12 cellular contexts compared by ENCODE assay signal in genomic region chr1:119784127-119784781, GRCh38. TPM values are rescaled to one million over a fixed set of nuclear protein-coding genes. Genes with fewer than 3 reads are reported as not detected.
DNase-seq lines count a peak whose midpoint lies in the region; ATAC-seq and TF ChIP-seq lines count a peak whose summit lies in the region.
"Had no signal": no experiment of that assay in that cellular context is flagged by ENCODE, and none has a peak within 500 bp of the region (broad histone marks: within the 10 kb centered on the region; RNA-seq: fewer than 3 reads in every experiment).

No MANE protein-coding gene starts in this region.

- TF ChIP-seq CTCF in PC-3 (conservative IDR thresholded peaks at IDR 0.05; ENCODE audit: low read depth, low read length) (no peak), fibroblast of the aortic adventitia (IDR thresholded peaks at IDR 0.05; ENCODE audit: insufficient read depth, low read length) (no peak), parathyroid adenoma (IDR thresholded peaks at IDR 0.05) (no peak)

- no peak overlapping the region for H3K9ac ChIP-seq in BLaER1 treated with 17β-estradiol and CSF1 and Interleukin-3, amounts not matched to agents 10 nM and 100 nM
- no peak overlapping the region for H3K9ac ChIP-seq in PC-3 (ENCODE audit: low read length)
- no peak overlapping the region for H3K9ac ChIP-seq in parathyroid adenoma

- H3K4me3 ChIP-seq in BLaER1 treated with 17β-estradiol and CSF1 and Interleukin-3, amounts not matched to agents 10 nM and 100 nM, result no peak overlapping the region
- no peak overlapping the region for H3K4me3 ChIP-seq in PC-3 (ENCODE audit: low read length)
- no peak overlapping the region for H3K4me3 ChIP-seq in fibroblast of the aortic adventitia (ENCODE audit: low read depth, low read length)
- H3K4me3 ChIP-seq in parathyroid adenoma (ENCODE audit: low read depth, low read length), result no peak overlapping the region
- no peak overlapping the region for H3K4me3 ChIP-seq in H7 (ENCODE audit: insufficient read depth, low read depth, low read length)
- H3K4me3 ChIP-seq in effector memory CD4-positive, alpha-beta T cell (ENCODE audit: insufficient read depth, low read depth, low read length, poor library complexity, severe bottlenecking), result no peak overlapping the region

- POLR2A ChIA-PET in PC-3 (lab: Charles Lee; ENCODE audit: unreplicated experiment), result no interaction called here

- no peaks in the 10 kb centered on the region for H3K27me3 ChIP-seq in BLaER1 treated with 17β-estradiol and CSF1 and Interleukin-3, amounts not matched to agents 10 nM and 100 nM
- H3K27me3 ChIP-seq in PC-3 (ENCODE audit: low read length), result no peaks in the 10 kb centered on the region
- no peaks in the 10 kb centered on the region for H3K27me3 ChIP-seq in parathyroid adenoma (ENCODE audit: control insufficient read depth, insufficient read depth, low read length)
- no peaks in the 10 kb centered on the region for H3K27me3 ChIP-seq in H7 (ENCODE audit: control insufficient read depth, insufficient read depth, low read length)
- no peaks in the 10 kb centered on the region for H3K27me3 ChIP-seq in effector memory CD4-positive, alpha-beta T cell (replicated peaks; ENCODE audit: control insufficient read depth, insufficient read depth, low read length, poor library complexity, severe bottlenecking)

- no peaks in the 10 kb centered on the region for H4K20me1 ChIP-seq in BLaER1 treated with 17β-estradiol and CSF1 and Interleukin-3, amounts not matched to agents 10 nM and 100 nM
- H4K20me1 ChIP-seq in PC-3 (ENCODE audit: low read length), result no peaks in the 10 kb centered on the region

- CTCF ChIA-PET in PC-3 (lab: Charles Lee), result no interaction called here

- H3K4me2 ChIP-seq in BLaER1 treated with 17β-estradiol and CSF1 and Interleukin-3, amounts not matched to agents 10 nM and 100 nM, result peak overlapping the region in 6 of 11 experiments; percentile 11 to 53 (median 45); a peak in 12 of 22 replicates
- H3K4me2 ChIP-seq in PC-3 (ENCODE audit: low read length), result no peak overlapping the region
- no peak overlapping the region for H3K4me2 ChIP-seq in parathyroid adenoma (ENCODE audit: low read length)

- no peak overlapping the region for H3K27ac ChIP-seq in BLaER1 treated with 17β-estradiol and CSF1 and Interleukin-3, amounts not matched to agents 10 nM and 100 nM
- H3K27ac ChIP-seq in PC-3 (ENCODE audit: low read length) (no peak overlapping the region), parathyroid adenoma (peak overlapping the region; percentile 6)
- H3K27ac ChIP-seq in effector memory CD4-positive, alpha-beta T cell (ENCODE audit: insufficient read depth, low read length, poor library complexity, severe bottlenecking), result no peak overlapping the region

- no peaks in the 10 kb centered on the region for H3K79me2 ChIP-seq in PC-3 (ENCODE audit: low read length)
- no peaks in the 10 kb centered on the region for H3K79me2 ChIP-seq in parathyroid adenoma

- intact Hi-C loops in PC-3 (cut with micrococcal nuclease), result loop anchor here (10.0 kb wide), 1 partner anchor 109 kb away; no protein-coding TSS in a partner anchor

- BruUV-seq in PC-3 (replicated peaks; lab: Mats Ljungman, UMichigan), result no TSS peak

- no peaks in the 10 kb centered on the region for H3K9me2 ChIP-seq in PC-3 (replicated peaks; ENCODE audit: low read length)

- H3K4me1 ChIP-seq in BLaER1 treated with 17β-estradiol and CSF1 and Interleukin-3, amounts not matched to agents 10 nM and 100 nM, result peaks cover 0 to 28% (median 14%) of the 10 kb centered on the region in 10 experiments; a peak in 12 of 20 replicates
- peaks cover 78% of the 10 kb centered on the region for H3K4me1 ChIP-seq in PC-3 (ENCODE audit: insufficient read depth, low read length)
- peaks cover 14% of the 10 kb centered on the region for H3K4me1 ChIP-seq in parathyroid adenoma
- H3K4me1 ChIP-seq in effector memory CD4-positive, alpha-beta T cell (ENCODE audit: control insufficient read depth, insufficient read depth, low read length, poor library complexity, severe bottlenecking), result no peaks in the 10 kb centered on the region

- no peak for ATAC-seq in PC-3
- ATAC-seq in GM19395 (IDR thresholded peaks at IDR 0.05; ENCODE audit: unreplicated experiment), result no peak
- ATAC-seq: HCT116 had no signal

- no peaks in the 10 kb centered on the region for H3F3A ChIP-seq in PC-3 (ENCODE audit: low read length, unreplicated experiment)

- H3K9me3 ChIP-seq in BLaER1 treated with 17β-estradiol and CSF1 and Interleukin-3, amounts not matched to agents 10 nM and 100 nM (replicated peaks in 1 of 11), result no peaks in the 10 kb centered on the region
- H3K9me3 ChIP-seq in PC-3 (ENCODE audit: low read length) (no peaks in the 10 kb centered on the region), parathyroid adenoma (ENCODE audit: control insufficient read depth, low read length) (no peaks in the 10 kb centered on the region)
- H3K9me3 ChIP-seq in effector memory CD4-positive, alpha-beta T cell (ENCODE audit: control insufficient read depth, low read length), result no peaks in the 10 kb centered on the region

- no peak overlapping the region for H2AFZ ChIP-seq in PC-3 (ENCODE audit: low read length)
- H2AFZ ChIP-seq in parathyroid adenoma, result peak overlapping the region; percentile 42

- H3K36me3 ChIP-seq in BLaER1 treated with 17β-estradiol and CSF1 and Interleukin-3, amounts not matched to agents 10 nM and 100 nM, result no peaks in the 10 kb centered on the region
- H3K36me3 ChIP-seq in PC-3 (ENCODE audit: low read depth, low read length), result no peaks in the 10 kb centered on the region
- no peaks in the 10 kb centered on the region for H3K36me3 ChIP-seq in parathyroid adenoma (ENCODE audit: control insufficient read depth, insufficient read depth, low read length)
- H3K36me3 ChIP-seq in H7 (replicated peaks; ENCODE audit: control insufficient read depth, insufficient read depth, low read length), result no peaks in the 10 kb centered on the region
- no peaks in the 10 kb centered on the region for H3K36me3 ChIP-seq in effector memory CD4-positive, alpha-beta T cell (ENCODE audit: control insufficient read depth, insufficient read depth, low read length)

- DNase-seq in PC-3 (peak; percentile 12), fibroblast of the aortic adventitia (ENCODE audit: low read depth) (peak; percentile 88), H7 (no peak), DMS114 treated with DMSO at 0.1 percent for 48 hours (lab: John Stamatoyannopoulos, UW; ENCODE audit: unreplicated experiment) (no peak)
- DNase-seq in effector memory CD4-positive, alpha-beta T cell, result no peak
- DNase-seq: activated T-cell treated with anti-CD3 and anti-CD28 coated beads for 4 hours, C1 segment of cervical spinal cord had no signal

RNA-seq across cellular contexts. Expression of gene HMGCS2, which starts 15.5 kb away (rescaled TPM):
- total RNA-seq in PC-3 (2014; rRNA removed) (not detected in 2 replicates), fibroblast of the aortic adventitia (ENCODE audit: low replicate concordance) (not detected in 2 replicates)
- total RNA-seq in H7 (2014; rRNA removed; shearing (Covaris generic)), result not detected in 2 replicates
- total RNA-seq: glomerular endothelial cell had no signal

RNA-seq across cellular contexts. Expression of gene REG4, which starts 27.0 kb away (rescaled TPM):
- total RNA-seq in PC-3 (2014; rRNA removed) (0.40 and 0.87 TPM in 2 replicates), fibroblast of the aortic adventitia (ENCODE audit: low replicate concordance) (not detected in 2 replicates)
- total RNA-seq in H7 (2014; rRNA removed; shearing (Covaris generic)), result not detected in 2 replicates
- total RNA-seq: glomerular endothelial cell had no signal

Comparison
In these comparisons a context has a peak if more than half of its experiments do, and no peak if none do; other contexts are left out.
1. H3K4me2 ChIP-seq: peak in BLaER1 treated with 17β-estradiol and CSF1 and Interleukin-3, amounts not matched to agents 10 nM and 100 nM (6 of 11); none in PC-3 (single experiment) and parathyroid adenoma (single experiment).
2. DNase-seq: peak in PC-3 (single experiment) and fibroblast of the aortic adventitia (single experiment); none in H7 (single experiment), DMS114 treated with DMSO at 0.1 percent for 48 hours (single experiment) and effector memory CD4-positive, alpha-beta T cell (0 of 3).